ENCODE assay signal across 1 cellular context in the genomic region with DNA sequence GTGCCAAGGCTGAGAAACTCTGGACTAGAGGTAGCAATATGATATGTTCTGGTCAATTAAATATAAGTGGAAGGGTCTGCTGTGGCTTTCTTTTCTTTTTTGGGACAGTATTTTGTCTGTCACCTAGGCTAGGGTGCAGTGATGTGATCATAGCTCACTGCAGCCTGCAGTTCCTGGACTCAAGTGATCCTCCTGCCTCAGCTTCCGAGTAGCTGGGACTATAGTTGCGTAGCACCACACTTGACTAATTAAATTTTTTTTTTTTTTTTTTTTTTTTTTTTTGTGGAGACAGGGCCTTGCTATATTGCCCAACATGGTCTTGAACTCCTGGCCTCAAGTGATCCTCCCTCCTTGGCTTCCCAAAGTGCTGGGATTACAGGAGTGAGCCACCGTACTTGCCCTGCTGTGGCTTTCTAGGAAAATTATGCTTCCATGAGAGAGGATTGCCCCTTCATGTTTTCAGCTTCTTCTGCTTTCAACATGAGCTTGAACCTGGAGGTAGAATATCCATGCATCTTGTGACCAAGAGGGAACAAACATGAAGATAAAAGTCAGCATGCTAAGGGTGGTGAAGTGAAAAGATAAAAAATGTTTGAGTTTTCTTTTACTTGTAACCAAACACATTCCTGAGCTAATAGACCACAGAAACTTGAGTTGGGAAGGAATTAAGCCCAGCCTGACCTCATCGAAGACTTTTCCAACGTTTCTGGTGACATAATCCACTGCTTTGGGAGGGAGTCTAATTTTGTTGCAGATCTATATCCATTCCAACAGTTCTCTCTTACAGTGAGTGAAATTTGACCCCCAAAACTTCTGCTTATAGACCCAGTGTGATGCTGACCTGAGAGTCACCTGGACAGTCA.
TF ChIP-seq lines count a peak whose summit lies in the region.

No MANE protein-coding gene starts in this region.

TF ChIP-seq in HEK293, 187 proteins besides CTCF, POLR2A, EP300 and RAD21 (continued from another document):
- no peak for TF ChIP-seq GLIS1 (tag by site-specific recombination; IDR thresholded peaks at IDR 0.05)
- peak; percentile 44; the same call in 1 of the 2 replicates for TF ChIP-seq PRDM1 (tag by site-specific recombination; IDR thresholded peaks at IDR 0.05)
- peak; percentile 93 for TF ChIP-seq ZNF629 (tag by site-specific recombination; IDR thresholded peaks at IDR 0.05)
- no peak for TF ChIP-seq ZNF324 (tag by site-specific recombination; IDR thresholded peaks at IDR 0.05)
- TF ChIP-seq, protein P1, sequence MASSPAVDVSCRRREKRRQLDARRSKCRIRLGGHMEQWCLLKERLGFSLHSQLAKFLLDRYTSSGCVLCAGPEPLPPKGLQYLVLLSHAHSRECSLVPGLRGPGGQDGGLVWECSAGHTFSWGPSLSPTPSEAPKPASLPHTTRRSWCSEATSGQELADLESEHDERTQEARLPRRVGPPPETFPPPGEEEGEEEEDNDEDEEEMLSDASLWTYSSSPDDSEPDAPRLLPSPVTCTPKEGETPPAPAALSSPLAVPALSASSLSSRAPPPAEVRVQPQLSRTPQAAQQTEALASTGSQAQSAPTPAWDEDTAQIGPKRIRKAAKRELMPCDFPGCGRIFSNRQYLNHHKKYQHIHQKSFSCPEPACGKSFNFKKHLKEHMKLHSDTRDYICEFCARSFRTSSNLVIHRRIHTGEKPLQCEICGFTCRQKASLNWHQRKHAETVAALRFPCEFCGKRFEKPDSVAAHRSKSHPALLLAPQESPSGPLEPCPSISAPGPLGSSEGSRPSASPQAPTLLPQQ (tag by site-specific recombination; IDR thresholded peaks at IDR 0.05), result no peak
- TF ChIP-seq OSR2 (tag by site-specific recombination; IDR thresholded peaks at IDR 0.05), result peak; percentile 19; the same call in 1 of the 2 replicates
- TF ChIP-seq, protein P2, sequence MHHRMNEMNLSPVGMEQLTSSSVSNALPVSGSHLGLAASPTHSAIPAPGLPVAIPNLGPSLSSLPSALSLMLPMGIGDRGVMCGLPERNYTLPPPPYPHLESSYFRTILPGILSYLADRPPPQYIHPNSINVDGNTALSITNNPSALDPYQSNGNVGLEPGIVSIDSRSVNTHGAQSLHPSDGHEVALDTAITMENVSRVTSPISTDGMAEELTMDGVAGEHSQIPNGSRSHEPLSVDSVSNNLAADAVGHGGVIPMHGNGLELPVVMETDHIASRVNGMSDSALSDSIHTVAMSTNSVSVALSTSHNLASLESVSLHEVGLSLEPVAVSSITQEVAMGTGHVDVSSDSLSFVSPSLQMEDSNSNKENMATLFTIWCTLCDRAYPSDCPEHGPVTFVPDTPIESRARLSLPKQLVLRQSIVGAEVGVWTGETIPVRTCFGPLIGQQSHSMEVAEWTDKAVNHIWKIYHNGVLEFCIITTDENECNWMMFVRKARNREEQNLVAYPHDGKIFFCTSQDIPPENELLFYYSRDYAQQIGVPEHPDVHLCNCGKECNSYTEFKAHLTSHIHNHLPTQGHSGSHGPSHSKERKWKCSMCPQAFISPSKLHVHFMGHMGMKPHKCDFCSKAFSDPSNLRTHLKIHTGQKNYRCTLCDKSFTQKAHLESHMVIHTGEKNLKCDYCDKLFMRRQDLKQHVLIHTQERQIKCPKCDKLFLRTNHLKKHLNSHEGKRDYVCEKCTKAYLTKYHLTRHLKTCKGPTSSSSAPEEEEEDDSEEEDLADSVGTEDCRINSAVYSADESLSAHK (tag by site-specific recombination; IDR thresholded peaks at IDR 0.05), result no peak
- peak; percentile 37; the same call in 1 of the 2 replicates for TF ChIP-seq ZNF660 (tag by site-specific recombination; IDR thresholded peaks at IDR 0.05)
- no peak for TF ChIP-seq ZBTB48 (tag by site-specific recombination; IDR thresholded peaks at IDR 0.05)
- TF ChIP-seq, protein P3, sequence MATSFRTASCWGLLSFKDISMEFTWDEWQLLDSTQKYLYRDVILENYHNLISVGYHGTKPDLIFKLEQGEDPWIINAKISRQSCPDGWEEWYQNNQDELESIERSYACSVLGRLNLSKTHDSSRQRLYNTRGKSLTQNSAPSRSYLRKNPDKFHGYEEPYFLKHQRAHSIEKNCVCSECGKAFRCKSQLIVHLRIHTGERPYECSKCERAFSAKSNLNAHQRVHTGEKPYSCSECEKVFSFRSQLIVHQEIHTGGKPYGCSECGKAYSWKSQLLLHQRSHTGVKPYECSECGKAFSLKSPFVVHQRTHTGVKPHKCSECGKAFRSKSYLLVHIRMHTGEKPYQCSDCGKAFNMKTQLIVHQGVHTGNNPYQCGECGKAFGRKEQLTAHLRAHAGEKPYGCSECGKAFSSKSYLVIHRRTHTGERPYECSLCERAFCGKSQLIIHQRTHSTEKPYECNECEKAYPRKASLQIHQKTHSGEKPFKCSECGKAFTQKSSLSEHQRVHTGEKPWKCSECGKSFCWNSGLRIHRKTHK (tag by site-specific recombination; IDR thresholded peaks at IDR 0.05), result no peak
- TF ChIP-seq ZNF610 (tag by site-specific recombination; IDR thresholded peaks at IDR 0.05; ENCODE audit: borderline replicate concordance), result no peak
- TF ChIP-seq, protein P4, sequence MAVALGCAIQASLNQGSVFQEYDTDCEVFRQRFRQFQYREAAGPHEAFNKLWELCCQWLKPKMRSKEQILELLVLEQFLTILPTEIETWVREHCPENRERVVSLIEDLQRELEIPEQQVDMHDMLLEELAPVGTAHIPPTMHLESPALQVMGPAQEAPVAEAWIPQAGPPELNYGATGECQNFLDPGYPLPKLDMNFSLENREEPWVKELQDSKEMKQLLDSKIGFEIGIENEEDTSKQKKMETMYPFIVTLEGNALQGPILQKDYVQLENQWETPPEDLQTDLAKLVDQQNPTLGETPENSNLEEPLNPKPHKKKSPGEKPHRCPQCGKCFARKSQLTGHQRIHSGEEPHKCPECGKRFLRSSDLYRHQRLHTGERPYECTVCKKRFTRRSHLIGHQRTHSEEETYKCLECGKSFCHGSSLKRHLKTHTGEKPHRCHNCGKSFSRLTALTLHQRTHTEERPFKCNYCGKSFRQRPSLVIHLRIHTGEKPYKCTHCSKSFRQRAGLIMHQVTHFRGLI (tag by site-specific recombination; IDR thresholded peaks at IDR 0.05), result no peak
- TF ChIP-seq KLF8 (tag by site-specific recombination; IDR thresholded peaks at IDR 0.05), result 0 out of 2 replicates have a peak, but pooled peaks have one; percentile 17
- no peak for TF ChIP-seq ZNF530 (tag by site-specific recombination; IDR thresholded peaks at IDR 0.05; ENCODE audit: low read depth)
- TF ChIP-seq SP7 (tag by site-specific recombination; IDR thresholded peaks at IDR 0.05), result peak; percentile 27; the same call in 1 of the 2 replicates
- TF ChIP-seq ZNF677 (tag by site-specific recombination; IDR thresholded peaks at IDR 0.05), result no peak
- no peak; the same call in 1 of the 2 replicates for TF ChIP-seq ZNF843 (tag by site-specific recombination; IDR thresholded peaks at IDR 0.05)
- TF ChIP-seq KLF10 (tag by site-specific recombination; IDR thresholded peaks at IDR 0.05), result no peak
- peak; percentile 56 for TF ChIP-seq ZNF366 (tag by site-specific recombination; conservative IDR thresholded peaks at IDR 0.05)
- peak; percentile 30; the same call in 1 of the 2 replicates for TF ChIP-seq ZNF394 (tag by site-specific recombination; IDR thresholded peaks at IDR 0.05; ENCODE audit: borderline replicate concordance)
- TF ChIP-seq ZNF558 (tag by site-specific recombination; IDR thresholded peaks at IDR 0.05), result 0 out of 2 replicates have a peak, but pooled peaks have one; percentile 20
- TF ChIP-seq ZNF146 (tag by site-specific recombination; IDR thresholded peaks at IDR 0.05), result no peak
- TF ChIP-seq, protein P5, sequence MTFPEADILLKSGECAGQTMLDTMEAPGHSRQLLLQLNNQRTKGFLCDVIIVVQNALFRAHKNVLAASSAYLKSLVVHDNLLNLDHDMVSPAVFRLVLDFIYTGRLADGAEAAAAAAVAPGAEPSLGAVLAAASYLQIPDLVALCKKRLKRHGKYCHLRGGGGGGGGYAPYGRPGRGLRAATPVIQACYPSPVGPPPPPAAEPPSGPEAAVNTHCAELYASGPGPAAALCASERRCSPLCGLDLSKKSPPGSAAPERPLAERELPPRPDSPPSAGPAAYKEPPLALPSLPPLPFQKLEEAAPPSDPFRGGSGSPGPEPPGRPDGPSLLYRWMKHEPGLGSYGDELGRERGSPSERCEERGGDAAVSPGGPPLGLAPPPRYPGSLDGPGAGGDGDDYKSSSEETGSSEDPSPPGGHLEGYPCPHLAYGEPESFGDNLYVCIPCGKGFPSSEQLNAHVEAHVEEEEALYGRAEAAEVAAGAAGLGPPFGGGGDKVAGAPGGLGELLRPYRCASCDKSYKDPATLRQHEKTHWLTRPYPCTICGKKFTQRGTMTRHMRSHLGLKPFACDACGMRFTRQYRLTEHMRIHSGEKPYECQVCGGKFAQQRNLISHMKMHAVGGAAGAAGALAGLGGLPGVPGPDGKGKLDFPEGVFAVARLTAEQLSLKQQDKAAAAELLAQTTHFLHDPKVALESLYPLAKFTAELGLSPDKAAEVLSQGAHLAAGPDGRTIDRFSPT (tag by site-specific recombination; IDR thresholded peaks at IDR 0.05), result peak; percentile 60; the same call in 1 of the 2 replicates
- no peak for TF ChIP-seq OVOL3 (tag by site-specific recombination; IDR thresholded peaks at IDR 0.05)
- TF ChIP-seq, protein P6, sequence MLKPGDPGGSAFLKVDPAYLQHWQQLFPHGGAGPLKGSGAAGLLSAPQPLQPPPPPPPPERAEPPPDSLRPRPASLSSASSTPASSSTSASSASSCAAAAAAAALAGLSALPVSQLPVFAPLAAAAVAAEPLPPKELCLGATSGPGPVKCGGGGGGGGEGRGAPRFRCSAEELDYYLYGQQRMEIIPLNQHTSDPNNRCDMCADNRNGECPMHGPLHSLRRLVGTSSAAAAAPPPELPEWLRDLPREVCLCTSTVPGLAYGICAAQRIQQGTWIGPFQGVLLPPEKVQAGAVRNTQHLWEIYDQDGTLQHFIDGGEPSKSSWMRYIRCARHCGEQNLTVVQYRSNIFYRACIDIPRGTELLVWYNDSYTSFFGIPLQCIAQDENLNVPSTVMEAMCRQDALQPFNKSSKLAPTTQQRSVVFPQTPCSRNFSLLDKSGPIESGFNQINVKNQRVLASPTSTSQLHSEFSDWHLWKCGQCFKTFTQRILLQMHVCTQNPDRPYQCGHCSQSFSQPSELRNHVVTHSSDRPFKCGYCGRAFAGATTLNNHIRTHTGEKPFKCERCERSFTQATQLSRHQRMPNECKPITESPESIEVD (tag by site-specific recombination; IDR thresholded peaks at IDR 0.05), result peak; percentile 71
- TF ChIP-seq, protein P7, sequence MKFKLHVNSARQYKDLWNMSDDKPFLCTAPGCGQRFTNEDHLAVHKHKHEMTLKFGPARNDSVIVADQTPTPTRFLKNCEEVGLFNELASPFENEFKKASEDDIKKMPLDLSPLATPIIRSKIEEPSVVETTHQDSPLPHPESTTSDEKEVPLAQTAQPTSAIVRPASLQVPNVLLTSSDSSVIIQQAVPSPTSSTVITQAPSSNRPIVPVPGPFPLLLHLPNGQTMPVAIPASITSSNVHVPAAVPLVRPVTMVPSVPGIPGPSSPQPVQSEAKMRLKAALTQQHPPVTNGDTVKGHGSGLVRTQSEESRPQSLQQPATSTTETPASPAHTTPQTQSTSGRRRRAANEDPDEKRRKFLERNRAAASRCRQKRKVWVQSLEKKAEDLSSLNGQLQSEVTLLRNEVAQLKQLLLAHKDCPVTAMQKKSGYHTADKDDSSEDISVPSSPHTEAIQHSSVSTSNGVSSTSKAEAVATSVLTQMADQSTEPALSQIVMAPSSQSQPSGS (tag by site-specific recombination; IDR thresholded peaks at IDR 0.05; ENCODE audit: low read depth), result peak; percentile 74
